ENCODE assay signal across 11 cellular contexts in genomic region chr1:230507671-230508407, GRCh38.
DNase-seq lines count a peak whose midpoint lies in the region; ATAC-seq and TF ChIP-seq lines count a peak whose summit lies in the region.
"Had no signal": no experiment of that assay in that cellular context is flagged by ENCODE, and none has a peak within 500 bp of the region (broad histone marks: within the 10 kb centered on the region; RNA-seq: fewer than 3 reads in every experiment).

No MANE protein-coding gene starts in this region.

- no peak for TF ChIP-seq CTCF in RWPE1 (conservative IDR thresholded peaks at IDR 0.05; ENCODE audit: low read depth)
- no peak for TF ChIP-seq CTCF in coronary artery (IDR thresholded peaks at IDR 0.05)
- no peak for TF ChIP-seq CTCF in Peyer's patch (IDR thresholded peaks at IDR 0.05)

- CTCF ChIA-PET in RWPE1 (lab: Yijun Ruan, JAX) = no interaction called here

- H3K4me3 ChIP-seq in coronary artery = no peak overlapping the region
- H3K4me3 ChIP-seq in Peyer's patch = no peak overlapping the region

- no peak overlapping the region for H3K27ac ChIP-seq in RWPE1
- no peak overlapping the region for H3K27ac ChIP-seq in coronary artery
- no peak overlapping the region for H3K27ac ChIP-seq in Peyer's patch

- no peak for ATAC-seq in GM18511 (IDR thresholded peaks at IDR 0.05; ENCODE audit: unreplicated experiment)

- H3K9me3 ChIP-seq in Peyer's patch = no peaks in the 10 kb centered on the region

- peak; percentile 15 for DNase-seq in CD1c-positive myeloid dendritic cell (ENCODE audit: extremely low spot score)
- peak; percentile 10 for DNase-seq in RWPE1 (ENCODE audit: low spot score)
- DNase-seq in germinal center (ENCODE audit: low spot score) = peak; percentile 8
- DNase-seq in occipital lobe (lab: John Stamatoyannopoulos, UW) = peak; percentile 37
- DNase-seq in coronary artery (ENCODE audit: low spot score) = no peak
- no peak for DNase-seq in Peyer's patch
- no peak for DNase-seq in SW 1271 (lab: John Stamatoyannopoulos, UW)
- DNase-seq: KBM-7, NCI-H510A, T-helper 1 cell had no signal

- no peaks in the 10 kb centered on the region for H3K36me3 ChIP-seq in Peyer's patch

- no peaks in the 10 kb centered on the region for H3K4me1 ChIP-seq in Peyer's patch

- POLR2A ChIA-PET in RWPE1 (lab: Yijun Ruan, JAX; ENCODE audit: low non-redundant PET) = no interaction called here

- TF ChIP-seq POLR2A in Peyer's patch (IDR thresholded peaks at IDR 0.05) = no peak

- H3K27me3 ChIP-seq in Peyer's patch = no peaks in the 10 kb centered on the region

Comparison
In these comparisons a context has a peak if more than half of its experiments do, and no peak if none do; other contexts are left out.
1. DNase-seq: peak in CD1c-positive myeloid dendritic cell (single experiment), RWPE1 (single experiment), germinal center (single experiment) and occipital lobe (single experiment); none in coronary artery (single experiment), Peyer's patch (0 of 3) and SW 1271 (0 of 2).